In the genomic region with DNA sequence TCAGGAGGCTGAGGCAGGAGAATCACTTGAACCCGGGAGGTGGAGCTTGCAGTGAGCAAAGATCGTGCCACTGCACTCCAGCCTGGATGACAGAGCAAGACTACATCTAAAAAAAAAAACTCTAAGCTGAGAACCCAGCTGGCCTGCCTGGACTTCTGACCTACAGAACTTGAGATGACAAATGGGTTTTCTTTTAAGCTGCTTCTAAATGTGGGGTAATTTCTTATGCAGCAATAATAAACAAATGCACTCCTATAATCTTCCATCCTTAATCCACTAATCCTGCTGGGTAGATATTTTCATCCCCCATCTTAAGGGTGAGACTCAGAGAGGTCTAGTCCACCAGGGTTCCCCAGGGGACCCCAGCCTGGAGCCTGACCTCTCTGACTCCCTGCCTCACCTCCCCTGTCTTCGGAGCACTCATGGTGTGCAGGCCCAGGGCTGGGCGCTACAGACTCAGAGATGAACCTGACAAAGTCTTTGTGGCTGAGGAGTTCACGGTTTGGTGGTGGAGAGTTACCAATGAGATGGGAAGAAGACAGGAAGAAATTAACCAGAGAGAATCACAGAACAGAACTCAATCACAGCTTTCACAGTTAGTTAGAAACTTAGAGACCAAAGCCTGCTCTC, we compare ENCODE assay signal across 16 cellular contexts. TPM values are rescaled to one million over a fixed set of nuclear protein-coding genes. Genes with fewer than 3 reads are reported as not detected.
A peak's percentile ranks its signal among the peaks of the same experiment; 100 is the strongest.
DNase-seq lines count a peak whose midpoint lies in the region; ATAC-seq and TF ChIP-seq lines count a peak whose summit lies in the region.
"Had no signal": no experiment of that assay in that cellular context is flagged by ENCODE, and none has a peak within 500 bp of the region (broad histone marks: within the 10 kb centered on the region; RNA-seq: fewer than 3 reads in every experiment).

No MANE protein-coding gene starts in this region.

- H3K9me3 Mint-ChIP-seq in endodermal cell = no peaks in the 10 kb centered on the region
- H3K9me3 Mint-ChIP-seq in neural progenitor cell = no peaks in the 10 kb centered on the region

- H3K27ac ChIP-seq in endodermal cell (ENCODE audit: low read depth, low read length) (no peak overlapping the region), neural progenitor cell (no peak overlapping the region)
- H3K27ac ChIP-seq: PC-9 had no signal

- H3K4me2 ChIP-seq in neural progenitor cell = no peak overlapping the region
- H3K4me2 ChIP-seq: PC-9 had no signal

- H3K4me1 ChIP-seq in endodermal cell (ENCODE audit: control insufficient read depth, insufficient read depth, low read length) (no peaks in the 10 kb centered on the region), neural progenitor cell (no peaks in the 10 kb centered on the region)

- no peak overlapping the region for H2AFZ ChIP-seq in neural progenitor cell (replicated peaks)
- H2AFZ ChIP-seq: PC-9 had no signal

- peak; percentile 24 for DNase-seq in activated effector memory CD4-positive, alpha-beta T cell treated with anti-CD3 and anti-CD28 coated beads, Interleukin-2, amount 50 U/mL, for 16 hours
- no peak for DNase-seq in activated effector memory CD4-positive, alpha-beta T cell treated with Interleukin-2 at 50 U/mL for 16 hours
- DNase-seq in endodermal cell (peak; percentile 8), neural progenitor cell (ENCODE audit: low spot score) (no peak), DMS79 treated with DMSO at 0.1 percent for 48 hours (lab: John Stamatoyannopoulos, UW) (no peak), RPMI8226 (no peak)
- DNase-seq: AML-193; CD4-positive, CD25-positive, alpha-beta regulatory T cell; DMS79; Kasumi-1; NCI-H1417 treated with DMSO at 0.1 percent for 48 hours; NCI-H2081 treated with DMSO at 0.1 percent for 48 hours; NCI-H69; PC-9; Right ventricle myocardium superior had no signal

- H3K9me3 ChIP-seq in endodermal cell (ENCODE audit: control insufficient read depth, low read length) (no peaks in the 10 kb centered on the region), neural progenitor cell (ENCODE audit: low read depth) (no peaks in the 10 kb centered on the region)

- H3K27me3 ChIP-seq in endodermal cell (ENCODE audit: control insufficient read depth, insufficient read depth, low read length, poor library complexity, severe bottlenecking) (no peaks in the 10 kb centered on the region), neural progenitor cell (no peaks in the 10 kb centered on the region)

- H3K4me3 Mint-ChIP-seq in endodermal cell (no peak overlapping the region), neural progenitor cell (peak overlapping the region; percentile 2)
- H3K4me3 Mint-ChIP-seq: CD4-positive, CD25-positive, alpha-beta regulatory T cell had no signal

- H3K27ac Mint-ChIP-seq in endodermal cell (no peak overlapping the region), neural progenitor cell (no peak overlapping the region)
- H3K27ac Mint-ChIP-seq: CD4-positive, CD25-positive, alpha-beta regulatory T cell had no signal

- H3F3A ChIP-seq in neural progenitor cell (ENCODE audit: low read depth) = no peaks in the 10 kb centered on the region

- H3K4me3 ChIP-seq in endodermal cell (ENCODE audit: low read length) (no peak overlapping the region), neural progenitor cell (no peak overlapping the region)
- H3K4me3 ChIP-seq: PC-9 had no signal

- H3K36me3 ChIP-seq in endodermal cell (ENCODE audit: control insufficient read depth, insufficient read depth, low read length) (no peaks in the 10 kb centered on the region), neural progenitor cell (no peaks in the 10 kb centered on the region)

- peaks cover 7% of the 10 kb centered on the region for H3K27me3 Mint-ChIP-seq in endodermal cell (ENCODE audit: insufficient read depth)
- peaks cover 5% of the 10 kb centered on the region for H3K27me3 Mint-ChIP-seq in neural progenitor cell (ENCODE audit: insufficient read depth, low read depth)
- H3K27me3 Mint-ChIP-seq: CD4-positive, CD25-positive, alpha-beta regulatory T cell had no signal

- TF ChIP-seq CTCF in endodermal cell (conservative IDR thresholded peaks at IDR 0.05) (no peak), neural progenitor cell (IDR thresholded peaks at IDR 0.05) (no peak)

- no peaks in the 10 kb centered on the region for H3K79me2 ChIP-seq in neural progenitor cell (ENCODE audit: low read depth)

- ATAC-seq in GM21447 (IDR thresholded peaks at IDR 0.05; ENCODE audit: unreplicated experiment) = no peak

- no peaks in the 10 kb centered on the region for H3K36me3 Mint-ChIP-seq in endodermal cell (ENCODE audit: low read depth)
- H3K36me3 Mint-ChIP-seq in neural progenitor cell = no peaks in the 10 kb centered on the region
- H3K36me3 Mint-ChIP-seq: CD4-positive, CD25-positive, alpha-beta regulatory T cell had no signal

- 93 to 94% methylated on average over 3 to 5 of the region's 5 CpGs for WGBS in endodermal cell (ENCODE audit: insufficient coverage in 1 of 2, insufficient read length in 1 of 2), 2 experiments

- no peaks in the 10 kb centered on the region for H3K4me1 Mint-ChIP-seq in endodermal cell
- H3K4me1 Mint-ChIP-seq in neural progenitor cell = peaks cover 3% of the 10 kb centered on the region
- H3K4me1 Mint-ChIP-seq: CD4-positive, CD25-positive, alpha-beta regulatory T cell had no signal

- H4K20me1 ChIP-seq in neural progenitor cell (ENCODE audit: low read depth) = no peaks in the 10 kb centered on the region

- no peak overlapping the region for H3K9ac ChIP-seq in endodermal cell (ENCODE audit: extremely low read depth, low read length, poor library complexity, severe bottlenecking)
- no peak overlapping the region for H3K9ac ChIP-seq in neural progenitor cell

RNA-seq across cellular contexts. Expression of a gene that starts 39.7 kb away (rescaled TPM):
- total RNA-seq in endodermal cell (1 to 10 TPM; 1.1 to 3.8 TPM), neural progenitor cell (ENCODE audit: low replicate concordance) (0.37 TPM in 2 replicates)
- 0.57 TPM for polyA plus RNA-seq in endodermal cell (2013, experiment 1 of 2)
- polyA plus RNA-seq in endodermal cell (2013, experiment 2 of 2) = 0.87 TPM
- total RNA-seq: CD4-positive, CD25-positive, alpha-beta regulatory T cell had no signal
- polyA plus RNA-seq: CD4-positive, CD25-positive, alpha-beta regulatory T cell had no signal

Comparison
In these comparisons a context has a peak if more than half of its experiments do, and no peak if none do; other contexts are left out.
1. DNase-seq: peak in activated effector memory CD4-positive, alpha-beta T cell treated with anti-CD3 and anti-CD28 coated beads, Interleukin-2, amount 50 U/mL, for 16 hours (single experiment) and endodermal cell (single experiment); none in activated effector memory CD4-positive, alpha-beta T cell treated with Interleukin-2 at 50 U/mL for 16 hours (single experiment), neural progenitor cell (single experiment), DMS79 treated with DMSO at 0.1 percent for 48 hours (single experiment) and RPMI8226 (single experiment).